Comparison of ENCODE assay signal across 20 cellular contexts in genomic region chr3:108486272-108486787, GRCh38. TPM values are rescaled to one million over a fixed set of nuclear protein-coding genes. Genes with fewer than 3 reads are reported as not detected.
DNase-seq lines count a peak whose midpoint lies in the region; FAIRE-seq and TF ChIP-seq lines count a peak whose summit lies in the region.
"Had no signal": no experiment of that assay in that cellular context is flagged by ENCODE, and none has a peak within 500 bp of the region (broad histone marks: within the 10 kb centered on the region; RNA-seq: fewer than 3 reads in every experiment).

No MANE protein-coding gene starts in this region.

- peaks cover 18% of the 10 kb centered on the region for H3K4me1 Mint-ChIP-seq in astrocyte (ENCODE audit: low read depth, unreplicated experiment)

- no peak overlapping the region for H3K4me3 Mint-ChIP-seq in astrocyte (ENCODE audit: unreplicated experiment)
- H3K4me3 Mint-ChIP-seq: activated naive CD8-positive, alpha-beta T cell; activated T-helper 1 cell treated with anti-CD3 and anti-CD28 coated beads, Interleukin-12 subunit alpha, Interleukin-12 subunit beta, Interleukin-2, Interleukin-4 antibody, amounts not matched to agents 30 ng/mL and 10 ng/mL and 1 ng/mL, durations not matched to agents 14 hours and 24 hours and 36 hours; neural crest cell; T-cell had no signal

- H3K9ac ChIP-seq in astrocyte (ENCODE audit: low read length): no peak overlapping the region
- H3K9ac ChIP-seq in skeletal muscle tissue (ENCODE audit: low read depth in 1 of 3, low read length in 3 of 3): peak overlapping the region; percentile 10 to 66 (median 42)

- no peaks in the 10 kb centered on the region for H4K20me1 ChIP-seq in astrocyte (ENCODE audit: insufficient read depth, low read length)

- H3K27ac ChIP-seq in astrocyte (ENCODE audit: low read depth, low read length): no peak overlapping the region
- H3K27ac ChIP-seq in skeletal muscle tissue (ENCODE audit: low read depth, low read length): peak overlapping the region; percentile 41
- H3K27ac ChIP-seq: brain microvascular endothelial cell had no signal

- FAIRE-seq in astrocyte (lab: Jason Lieb, UNC): no peak
- FAIRE-seq: kidney had no signal

- no peak for TF ChIP-seq CTCF in astrocyte (IDR thresholded peaks at IDR 0.05; ENCODE audit: insufficient read depth, low read depth, low read length)

- H3K4me3 ChIP-seq in astrocyte (ENCODE audit: insufficient read depth, low read depth, low read length) (no peak overlapping the region), skeletal muscle tissue (ENCODE audit: low read length in 3 of 3) (peak overlapping the region in 2 of 3 donors; percentile 1 to 57)

- H3K36me3 Mint-ChIP-seq in astrocyte (ENCODE audit: low read depth, unreplicated experiment): no peaks in the 10 kb centered on the region
- H3K36me3 Mint-ChIP-seq: activated naive CD8-positive, alpha-beta T cell; T-cell had no signal

- H3K27me3 ChIP-seq in astrocyte (ENCODE audit: insufficient read depth, low read length): no peaks in the 10 kb centered on the region
- no peaks in the 10 kb centered on the region for H3K27me3 ChIP-seq in skeletal muscle tissue (ENCODE audit: control insufficient read depth in 3 of 3, insufficient read depth in 3 of 3, low read length in 3 of 3)
- H3K27me3 ChIP-seq: brain microvascular endothelial cell had no signal

- peaks cover 5% of the 10 kb centered on the region for H3K4me1 ChIP-seq in astrocyte (ENCODE audit: insufficient read depth, low read length)
- H3K4me1 ChIP-seq in skeletal muscle tissue (ENCODE audit: control insufficient read depth in 3 of 3, insufficient read depth in 3 of 3, low read length in 3 of 3): peaks cover 4 to 11% (median 4%) of the 10 kb centered on the region in 3 donors
- H3K4me1 ChIP-seq: Caco-2 had no signal

- H3K36me3 ChIP-seq in astrocyte (ENCODE audit: insufficient read depth, low read length) (no peaks in the 10 kb centered on the region), skeletal muscle tissue (ENCODE audit: control insufficient read depth in 3 of 3, insufficient read depth in 3 of 3, low read length in 3 of 3) (no peaks in the 10 kb centered on the region)
- H3K36me3 ChIP-seq: brain microvascular endothelial cell had no signal

- peak overlapping the region; percentile 90 for H3K27ac Mint-ChIP-seq in astrocyte (ENCODE audit: unreplicated experiment)
- H3K27ac Mint-ChIP-seq: activated naive CD8-positive, alpha-beta T cell; activated T-helper 1 cell treated with anti-CD3 and anti-CD28 coated beads, Interleukin-12 subunit alpha, Interleukin-12 subunit beta, Interleukin-2, Interleukin-4 antibody, amounts not matched to agents 30 ng/mL and 10 ng/mL and 1 ng/mL, durations not matched to agents 14 hours and 24 hours and 36 hours; T-cell had no signal

- H2AFZ ChIP-seq in astrocyte (ENCODE audit: low read depth, low read length): no peak overlapping the region

- no peaks in the 10 kb centered on the region for H3K27me3 Mint-ChIP-seq in astrocyte (ENCODE audit: low read depth, unreplicated experiment)
- H3K27me3 Mint-ChIP-seq: activated naive CD8-positive, alpha-beta T cell; T-cell had no signal

- H3K9me3 Mint-ChIP-seq in astrocyte (ENCODE audit: unreplicated experiment): no peaks in the 10 kb centered on the region
- H3K9me3 Mint-ChIP-seq: activated T-helper 1 cell treated with anti-CD3 and anti-CD28 coated beads, Interleukin-12 subunit alpha, Interleukin-12 subunit beta, Interleukin-2, Interleukin-4 antibody, amounts not matched to agents 30 ng/mL and 10 ng/mL and 1 ng/mL, durations not matched to agents 14 hours and 24 hours and 36 hours; neural crest cell; T-cell had no signal

- DNase-seq in NCI-H1417 (lab: John Stamatoyannopoulos, UW) (peak in 2 of 3 experiments; percentile 6 to 51), NCI-H1417 treated with DMSO at 0.1 percent for 48 hours (lab: John Stamatoyannopoulos, UW) (no peak), astrocyte (ENCODE audit: low read depth) (no peak), medulla oblongata (ENCODE audit: extremely low spot score) (peak; percentile 61), GM03348 (ENCODE audit: low spot score) (no peak), NCI-H187 treated with DMSO at 0.1 percent for 48 hours (lab: John Stamatoyannopoulos, UW) (no peak), mucosa of gallbladder (ENCODE audit: low spot score) (no peak)
- DNase-seq: 8988T; activated CD4-positive, alpha-beta T cell treated with anti-CD3 and anti-CD28 coated beads for 48 hours; Caco-2; cortex of kidney; Kasumi-1; kidney; SHP77; T-cell had no signal

- no peak overlapping the region for H3K4me2 ChIP-seq in astrocyte (ENCODE audit: low read length)

- no peaks in the 10 kb centered on the region for H3K9me3 ChIP-seq in astrocyte (ENCODE audit: insufficient read depth, low read depth, low read length)
- H3K9me3 ChIP-seq in skeletal muscle tissue (ENCODE audit: control insufficient read depth in 3 of 3, low read length in 3 of 3): no peaks in the 10 kb centered on the region
- H3K9me3 ChIP-seq: Caco-2 had no signal

- no peaks in the 10 kb centered on the region for H3K79me2 ChIP-seq in astrocyte (ENCODE audit: insufficient read depth, low read length)

RNA-seq across cellular contexts. Expression of gene MYH15, which starts 24.1 kb away (rescaled TPM):
- 0.36 and 0.59 TPM in 2 replicates for total RNA-seq in astrocyte
- 0.52 TPM for total RNA-seq in skeletal muscle tissue
- not detected for total RNA-seq in mucosa of gallbladder

Comparison
In these comparisons a context has a peak if more than half of its experiments do, and no peak if none do; other contexts are left out.
1. DNase-seq: peak in NCI-H1417 (2 of 3) and medulla oblongata (single experiment); none in NCI-H1417 treated with DMSO at 0.1 percent for 48 hours (single experiment), astrocyte (single experiment), GM03348 (single experiment), NCI-H187 treated with DMSO at 0.1 percent for 48 hours (single experiment) and mucosa of gallbladder (single experiment).